Comparison of ENCODE assay signal across 19 cellular contexts in the genomic region with DNA sequence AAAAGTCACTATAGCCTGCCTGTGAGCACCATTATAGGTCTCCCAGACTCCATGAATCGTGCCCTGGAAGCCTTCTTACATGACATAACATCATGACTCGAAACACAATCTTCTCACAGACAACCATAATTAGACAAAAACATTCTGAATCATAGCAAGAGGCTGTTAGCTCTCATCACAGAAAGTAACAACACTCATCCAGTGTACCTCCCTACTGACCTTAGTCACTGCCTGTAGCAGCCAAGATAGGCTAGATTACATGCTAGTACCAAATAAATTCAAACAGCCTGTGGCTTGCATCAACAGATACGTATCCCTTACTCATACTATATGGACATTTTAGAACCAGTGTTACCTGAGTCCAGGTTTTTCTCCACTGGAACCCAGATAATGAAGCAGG.
A peak's percentile ranks its signal among the peaks of the same experiment; 100 is the strongest.
DNase-seq lines count a peak whose midpoint lies in the region; ATAC-seq, FAIRE-seq and TF ChIP-seq lines count a peak whose summit lies in the region.
"Had no signal": no experiment of that assay in that cellular context is flagged by ENCODE, and none has a peak within 500 bp of the region (broad histone marks: within the 10 kb centered on the region; RNA-seq: fewer than 3 reads in every experiment).

No MANE protein-coding gene starts in this region.

- H3K36me3 Mint-ChIP-seq in HFFc6 (ENCODE audit: low read depth) = no peaks in the 10 kb centered on the region
- H3K36me3 Mint-ChIP-seq: activated naive CD8-positive, alpha-beta T cell treated with anti-CD3 and anti-CD28 coated beads for 36 hours; CD4-positive, CD25-positive, alpha-beta regulatory T cell; naive B cell had no signal

- no peaks in the 10 kb centered on the region for H3K4me1 Mint-ChIP-seq in HFFc6 (ENCODE audit: low read depth)
- H3K4me1 Mint-ChIP-seq: activated naive CD8-positive, alpha-beta T cell treated with anti-CD3 and anti-CD28 coated beads for 36 hours; CD4-positive, CD25-positive, alpha-beta regulatory T cell; naive B cell had no signal

- ATAC-seq in RWPE2 (ENCODE audit: low read depth) (peak; percentile 97), Right ventricle myocardium inferior (no peak), heart left ventricle (no peak), HG03108 (IDR thresholded peaks at IDR 0.05; ENCODE audit: unreplicated experiment) (no peak)

- intact Hi-C loops in Right ventricle myocardium inferior (cut with DNase I) (no loop called here), heart left ventricle (cut with DNase I) (no loop called here)

- no peak overlapping the region for H3K27ac ChIP-seq in RWPE2 (ENCODE audit: poor library complexity, severe bottlenecking)
- H3K27ac ChIP-seq in heart left ventricle = no peak overlapping the region
- H3K27ac ChIP-seq: ovary had no signal

- peak; percentile 51 for FAIRE-seq in D721Med (lab: Jason Lieb, UNC)

- H3K27ac Mint-ChIP-seq in HFFc6 = no peak overlapping the region
- H3K27ac Mint-ChIP-seq: activated naive CD8-positive, alpha-beta T cell treated with anti-CD3 and anti-CD28 coated beads for 36 hours; CD4-positive, CD25-positive, alpha-beta regulatory T cell; naive B cell had no signal

- H3K9me3 ChIP-seq in RWPE2 (ENCODE audit: severe bottlenecking) = no peaks in the 10 kb centered on the region
- peaks cover 0 to 7% (median 0%) of the 10 kb centered on the region in 12 donors for H3K9me3 ChIP-seq in heart left ventricle
- H3K9me3 ChIP-seq: ovary had no signal

- no peaks in the 10 kb centered on the region for H3K36me3 ChIP-seq in RWPE2 (ENCODE audit: low read depth)
- no peaks in the 10 kb centered on the region for H3K36me3 ChIP-seq in heart left ventricle
- H3K36me3 ChIP-seq: ovary had no signal

- no peak for DNase-seq in D721Med (ENCODE audit: insufficient read length, low spot score)
- DNase-seq in NCI-H146 (lab: John Stamatoyannopoulos, UW) = peak; percentile 45
- no peak for DNase-seq in RWPE2 (ENCODE audit: low spot score)
- peak; percentile 39 for DNase-seq in fibroblast of mammary gland (ENCODE audit: low read depth)
- DNase-seq in HFFc6 = no peak
- no peak for DNase-seq in Right ventricle myocardium inferior (ENCODE audit: missing footprints)
- no peak for DNase-seq in heart left ventricle
- DNase-seq: activated CD4-positive, alpha-beta T cell treated with anti-CD3 and anti-CD28 coated beads for 1 hour; activated naive CD8-positive, alpha-beta T cell treated with anti-CD3 and anti-CD28 coated beads for 36 hours; CD4-positive, CD25-positive, alpha-beta regulatory T cell; dermis blood vessel endothelial cell; glutamatergic neuron; IMR-90; naive B cell; NCI-H226; ovary; stimulated activated CD4-positive, alpha-beta T cell treated with anti-CD3 and anti-CD28 coated beads, Interleukin-2, amount 100 ng/mL, for 48 hours; T-helper 9 cell had no signal

- no peaks in the 10 kb centered on the region for H3K4me1 ChIP-seq in RWPE2 (ENCODE audit: insufficient read depth, poor library complexity, severe bottlenecking)
- no peaks in the 10 kb centered on the region for H3K4me1 ChIP-seq in heart left ventricle

- H3K9me3 Mint-ChIP-seq in HFFc6 = peaks cover 34% of the 10 kb centered on the region

- TF ChIP-seq CTCF in D721Med (IDR thresholded peaks at IDR 0.05; ENCODE audit: insufficient read depth, missing control alignments) (no peak), RWPE2 (IDR thresholded peaks at IDR 0.05; ENCODE audit: poor library complexity, severe bottlenecking) (no peak), fibroblast of mammary gland (conservative IDR thresholded peaks at IDR 0.05; ENCODE audit: control insufficient read depth, insufficient read depth, low read depth, low read length) (no peak), HFFc6 (IDR thresholded peaks at IDR 0.05) (no peak), heart left ventricle (IDR thresholded peaks at IDR 0.05) (no peak)

- no peaks in the 10 kb centered on the region for H3K27me3 Mint-ChIP-seq in HFFc6 (ENCODE audit: insufficient read depth)
- H3K27me3 Mint-ChIP-seq: activated naive CD8-positive, alpha-beta T cell treated with anti-CD3 and anti-CD28 coated beads for 36 hours; CD4-positive, CD25-positive, alpha-beta regulatory T cell; naive B cell had no signal

- WGBS in heart left ventricle, 4 donors = 32 to 43% (median 39%) methylated on average over 3 of the region's 3 CpGs

- H3K4me3 Mint-ChIP-seq in HFFc6 = no peak overlapping the region
- H3K4me3 Mint-ChIP-seq: activated naive CD8-positive, alpha-beta T cell treated with anti-CD3 and anti-CD28 coated beads for 36 hours; CD4-positive, CD25-positive, alpha-beta regulatory T cell; naive B cell had no signal

- H3K27me3 ChIP-seq in RWPE2 (ENCODE audit: insufficient read depth, poor library complexity, severe bottlenecking) (peaks cover 2% of the 10 kb centered on the region), heart left ventricle (no peaks in the 10 kb centered on the region)
- H3K27me3 ChIP-seq: ovary had no signal

- TF ChIP-seq POLR2A in heart left ventricle (IDR thresholded peaks at IDR 0.05) = no peak

- H3K4me3 ChIP-seq in RWPE2 (ENCODE audit: severe bottlenecking) = no peak overlapping the region
- no peak overlapping the region for H3K4me3 ChIP-seq in fibroblast of mammary gland (ENCODE audit: control insufficient read depth, low read depth, low read length)
- H3K4me3 ChIP-seq in heart left ventricle = no peak overlapping the region
- H3K4me3 ChIP-seq: ovary had no signal

Comparison
In these comparisons a context has a peak if more than half of its experiments do, and no peak if none do; other contexts are left out.
1. DNase-seq: peak in NCI-H146 (single experiment) and fibroblast of mammary gland (single experiment); none in D721Med (single experiment), RWPE2 (single experiment), HFFc6 (single experiment), Right ventricle myocardium inferior (single experiment) and heart left ventricle (0 of 5).